In genomic region chr6:79377830-79378460, GRCh38 we compare ENCODE assay signal across 14 cellular contexts.
A peak's percentile ranks its signal among the peaks of the same experiment; 100 is the strongest.
DNase-seq lines count a peak whose midpoint lies in the region; ATAC-seq, FAIRE-seq and TF ChIP-seq lines count a peak whose summit lies in the region.
"Had no signal": no experiment of that assay in that cellular context is flagged by ENCODE, and none has a peak within 500 bp of the region (broad histone marks: within the 10 kb centered on the region; RNA-seq: fewer than 3 reads in every experiment).

No MANE protein-coding gene starts in this region.

- H2AFZ ChIP-seq in astrocyte (ENCODE audit: low read depth, low read length): no peak overlapping the region

- POLR2A ChIA-PET in HEK293 (lab: Yijun Ruan, JAX): no interaction called here

- no peaks in the 10 kb centered on the region for H4K20me1 ChIP-seq in astrocyte (ENCODE audit: insufficient read depth, low read length)

- H3K4me1 ChIP-seq in HEK293 (ENCODE audit: control insufficient read depth, insufficient read depth, low read length) (peaks cover 18% of the 10 kb centered on the region), astrocyte (ENCODE audit: insufficient read depth, low read length) (peaks cover 4% of the 10 kb centered on the region)

- no peak overlapping the region for H3K4me3 Mint-ChIP-seq in astrocyte (ENCODE audit: unreplicated experiment)
- H3K4me3 Mint-ChIP-seq in mesothelial cell of epicardium: no peak overlapping the region

- ATAC-seq in GM18858 (IDR thresholded peaks at IDR 0.05; ENCODE audit: unreplicated experiment) (peak; percentile 36), HG02970 (IDR thresholded peaks at IDR 0.05; ENCODE audit: low FRiP score, unreplicated experiment) (no peak), HG02852 (IDR thresholded peaks at IDR 0.05; ENCODE audit: unreplicated experiment) (no peak)
- ATAC-seq: stimulated activated naive CD8-positive, alpha-beta T cell treated with anti-CD3 and anti-CD28 coated beads, Interleukin-15, amount 100 ng/mL, for 72 hours had no signal

- H3K27ac ChIP-seq in HEK293 (ENCODE audit: extremely low read depth, low read depth, low read length) (no peak overlapping the region), astrocyte (ENCODE audit: low read depth, low read length) (no peak overlapping the region)
- H3K27ac ChIP-seq: ascending aorta, foreskin keratinocyte, SJCRH30 had no signal

- no peak overlapping the region for H3K9ac ChIP-seq in astrocyte (ENCODE audit: low read length)

- H3K27me3 Mint-ChIP-seq in astrocyte (ENCODE audit: low read depth, unreplicated experiment) (no peaks in the 10 kb centered on the region), mesothelial cell of epicardium (ENCODE audit: low read depth) (no peaks in the 10 kb centered on the region)

- H3K36me3 Mint-ChIP-seq in astrocyte (ENCODE audit: low read depth, unreplicated experiment) (no peaks in the 10 kb centered on the region), mesothelial cell of epicardium (no peaks in the 10 kb centered on the region)

- peaks cover 2% of the 10 kb centered on the region for H3K9me3 Mint-ChIP-seq in astrocyte (ENCODE audit: unreplicated experiment)
- H3K9me3 Mint-ChIP-seq in mesothelial cell of epicardium: no peaks in the 10 kb centered on the region
- H3K9me3 Mint-ChIP-seq: stimulated activated naive CD8-positive, alpha-beta T cell treated with anti-CD3 and anti-CD28 coated beads, Interleukin-15, amount 100 ng/mL, for 72 hours had no signal

- no peak for FAIRE-seq in astrocyte (lab: Jason Lieb, UNC)

- no peaks in the 10 kb centered on the region for H3K27me3 ChIP-seq in astrocyte (ENCODE audit: insufficient read depth, low read length)
- H3K27me3 ChIP-seq: ascending aorta, foreskin keratinocyte, SJCRH30 had no signal

- H3K4me3 ChIP-seq in HEK293 (ENCODE audit: low read depth, low read length): no peak overlapping the region
- H3K4me3 ChIP-seq in astrocyte (ENCODE audit: insufficient read depth, low read depth, low read length): no peak overlapping the region
- H3K4me3 ChIP-seq: ascending aorta, SJCRH30 had no signal

- no peaks in the 10 kb centered on the region for H3K36me3 ChIP-seq in HEK293 (ENCODE audit: control insufficient read depth in 2 of 2, insufficient read depth in 1 of 2, low read length in 2 of 2)
- no peaks in the 10 kb centered on the region for H3K36me3 ChIP-seq in astrocyte (ENCODE audit: insufficient read depth, low read length)
- H3K36me3 ChIP-seq: ascending aorta, SJCRH30 had no signal

- H3K27ac Mint-ChIP-seq in astrocyte (ENCODE audit: unreplicated experiment) (no peak overlapping the region), mesothelial cell of epicardium (peak overlapping the region; percentile 17)
- H3K27ac Mint-ChIP-seq: stimulated activated naive CD8-positive, alpha-beta T cell treated with anti-CD3 and anti-CD28 coated beads, Interleukin-15, amount 100 ng/mL, for 72 hours had no signal

- peaks cover 6% of the 10 kb centered on the region for H3K4me1 Mint-ChIP-seq in astrocyte (ENCODE audit: low read depth, unreplicated experiment)
- H3K4me1 Mint-ChIP-seq in mesothelial cell of epicardium: peaks cover 41% of the 10 kb centered on the region
- H3K4me1 Mint-ChIP-seq: stimulated activated naive CD8-positive, alpha-beta T cell treated with anti-CD3 and anti-CD28 coated beads, Interleukin-15, amount 100 ng/mL, for 72 hours had no signal

- CTCF ChIA-PET in HEK293 (lab: Yijun Ruan, JAX): interaction anchor here (0.6 to 0.7 kb wide), 4 partner anchors 17 to 180 kb away, joined by 3 to 4 read pairs (median 4); no protein-coding TSS in a partner anchor

- H3K79me2 ChIP-seq in astrocyte (ENCODE audit: insufficient read depth, low read length): no peaks in the 10 kb centered on the region

- H3K9me3 ChIP-seq in HEK293 (ENCODE audit: control insufficient read depth, insufficient read depth, low read depth, low read length): no peaks in the 10 kb centered on the region
- H3K9me3 ChIP-seq in astrocyte (ENCODE audit: insufficient read depth, low read depth, low read length): no peaks in the 10 kb centered on the region
- H3K9me3 ChIP-seq: ascending aorta, SJCRH30 had no signal

- DNase-seq in astrocyte (ENCODE audit: low read depth) (no peak), mesothelial cell of epicardium (ENCODE audit: low spot score in 2 of 2, unreplicated experiment in 2 of 2) (no peak), NCI-H2171 treated with DMSO at 0.1 percent for 48 hours (lab: John Stamatoyannopoulos, UW) (no peak), occipital lobe (lab: John Stamatoyannopoulos, UW) (no peak)
- DNase-seq: DMS79; NCI-H187; SJCRH30; stimulated activated naive CD8-positive, alpha-beta T cell treated with anti-CD3 and anti-CD28 coated beads, Interleukin-15, amount 100 ng/mL, for 72 hours had no signal

- peak overlapping the region; percentile 22 for H3K4me2 ChIP-seq in astrocyte (ENCODE audit: low read length)

- TF ChIP-seq CTCF in HEK293 (tag by site-specific recombination; IDR thresholded peaks at IDR 0.05): no peak
- TF ChIP-seq CTCF in astrocyte (IDR thresholded peaks at IDR 0.05; ENCODE audit: insufficient read depth, low read depth, low read length): no peak
- TF ChIP-seq CTCF in mesothelial cell of epicardium (IDR thresholded peaks at IDR 0.05; ENCODE audit: unreplicated experiment): no peak

TF ChIP-seq in HEK293, 187 proteins besides CTCF, POLR2A, EP300 and RAD21:
- no peak for TF ChIP-seq ZNF600 (tag by site-specific recombination; IDR thresholded peaks at IDR 0.05)
- peak; percentile 69 for TF ChIP-seq PRDM6 (tag by site-specific recombination; IDR thresholded peaks at IDR 0.05)
- TF ChIP-seq, protein P1, sequence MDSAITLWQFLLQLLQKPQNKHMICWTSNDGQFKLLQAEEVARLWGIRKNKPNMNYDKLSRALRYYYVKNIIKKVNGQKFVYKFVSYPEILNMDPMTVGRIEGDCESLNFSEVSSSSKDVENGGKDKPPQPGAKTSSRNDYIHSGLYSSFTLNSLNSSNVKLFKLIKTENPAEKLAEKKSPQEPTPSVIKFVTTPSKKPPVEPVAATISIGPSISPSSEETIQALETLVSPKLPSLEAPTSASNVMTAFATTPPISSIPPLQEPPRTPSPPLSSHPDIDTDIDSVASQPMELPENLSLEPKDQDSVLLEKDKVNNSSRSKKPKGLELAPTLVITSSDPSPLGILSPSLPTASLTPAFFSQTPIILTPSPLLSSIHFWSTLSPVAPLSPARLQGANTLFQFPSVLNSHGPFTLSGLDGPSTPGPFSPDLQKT (IDR thresholded peaks at IDR 0.05; ENCODE audit: borderline replicate concordance, low read depth, low read length): no peak
- TF ChIP-seq WT1 (tag by site-specific recombination; IDR thresholded peaks at IDR 0.05): peak; percentile 42; the same call in 1 of the 2 replicates
- TF ChIP-seq ZBTB21 (tag by site-specific recombination; IDR thresholded peaks at IDR 0.05): no peak
- TF ChIP-seq ZNF701 (tag by site-specific recombination; IDR thresholded peaks at IDR 0.05): no peak
- TF ChIP-seq TRIM28 (IDR thresholded peaks at IDR 0.05; ENCODE audit: borderline replicate concordance, low read length): peak; percentile 76; the same call in 1 of the 2 replicates
- TF ChIP-seq PRDM1 (tag by site-specific recombination; IDR thresholded peaks at IDR 0.05): 0 out of 2 replicates have a peak, but pooled peaks have one; percentile 5
- 0 out of 2 replicates have a peak, but pooled peaks have one; percentile 12 for TF ChIP-seq ZSCAN30 (tag by site-specific recombination; IDR thresholded peaks at IDR 0.05)
- TF ChIP-seq, protein P2, sequence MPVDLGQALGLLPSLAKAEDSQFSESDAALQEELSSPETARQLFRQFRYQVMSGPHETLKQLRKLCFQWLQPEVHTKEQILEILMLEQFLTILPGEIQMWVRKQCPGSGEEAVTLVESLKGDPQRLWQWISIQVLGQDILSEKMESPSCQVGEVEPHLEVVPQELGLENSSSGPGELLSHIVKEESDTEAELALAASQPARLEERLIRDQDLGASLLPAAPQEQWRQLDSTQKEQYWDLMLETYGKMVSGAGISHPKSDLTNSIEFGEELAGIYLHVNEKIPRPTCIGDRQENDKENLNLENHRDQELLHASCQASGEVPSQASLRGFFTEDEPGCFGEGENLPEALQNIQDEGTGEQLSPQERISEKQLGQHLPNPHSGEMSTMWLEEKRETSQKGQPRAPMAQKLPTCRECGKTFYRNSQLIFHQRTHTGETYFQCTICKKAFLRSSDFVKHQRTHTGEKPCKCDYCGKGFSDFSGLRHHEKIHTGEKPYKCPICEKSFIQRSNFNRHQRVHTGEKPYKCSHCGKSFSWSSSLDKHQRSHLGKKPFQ (tag by site-specific recombination; IDR thresholded peaks at IDR 0.05): 0 out of 2 replicates have a peak, but pooled peaks have one; percentile 7
